ENCODE assay signal across 13 cellular contexts in genomic region chr19:50720181-50720920, GRCh38. TPM values are rescaled to one million over a fixed set of nuclear protein-coding genes. Genes with fewer than 3 reads are reported as not detected.
DNase-seq lines count a peak whose midpoint lies in the region; ATAC-seq, FAIRE-seq and TF ChIP-seq lines count a peak whose summit lies in the region.
"Had no signal": no experiment of that assay in that cellular context is flagged by ENCODE, and none has a peak within 500 bp of the region (broad histone marks: within the 10 kb centered on the region; RNA-seq: fewer than 3 reads in every experiment).

No MANE protein-coding gene starts in this region.

- no peak for DNase-seq in activated T-cell treated with anti-CD3 and anti-CD28 coated beads, Interleukin-2, amount 50 U/mL, for 4 hours
- no peak for DNase-seq in activated T-cell treated with anti-CD3 and anti-CD28 coated beads, Interleukin-2, amount 50 U/mL, for 1 hour
- DNase-seq in SK-N-MC (ENCODE audit: low read depth, low spot score) (no peak), glutamatergic neuron (no peak), GM19239 (ENCODE audit: insufficient read length, low spot score) (no peak), MM.1S (no peak)
- DNase-seq in stimulated activated naive CD8-positive, alpha-beta T cell treated with anti-CD3 and anti-CD28 coated beads, Interleukin-15, amount 100 ng/mL, for 72 hours: no peak
- no peak for DNase-seq in effector CD4-positive, alpha-beta T cell
- DNase-seq: aorta, kidney glomerular epithelial cell, NCI-H510A had no signal

- H3K9ac ChIP-seq in SK-N-MC (ENCODE audit: insufficient read length) (no peak overlapping the region), MM.1S (ENCODE audit: low read length) (no peak overlapping the region)

- H3K9me2 ChIP-seq in MM.1S (replicated peaks; ENCODE audit: insufficient read depth, low read length): no peaks in the 10 kb centered on the region

- peaks cover 64% of the 10 kb centered on the region for H3K27me3 Mint-ChIP-seq in activated T-cell treated with anti-CD3 and anti-CD28 coated beads, Interleukin-2, amount 50 U/mL, for 4 hours (ENCODE audit: low read depth)
- H3K27me3 Mint-ChIP-seq in glutamatergic neuron (ENCODE audit: unreplicated experiment): peaks cover 39% of the 10 kb centered on the region
- H3K27me3 Mint-ChIP-seq in stimulated activated naive CD8-positive, alpha-beta T cell treated with anti-CD3 and anti-CD28 coated beads, Interleukin-15, amount 100 ng/mL, for 72 hours: peaks cover 50% of the 10 kb centered on the region

- no peaks in the 10 kb centered on the region for H3F3A ChIP-seq in MM.1S (ENCODE audit: insufficient read depth, low read length)

- no peak for FAIRE-seq in GM19239 (lab: Jason Lieb, UNC)

- H4K20me1 ChIP-seq in MM.1S (ENCODE audit: insufficient read depth, low read length): no peaks in the 10 kb centered on the region

- no peak overlapping the region for H3K4me2 ChIP-seq in MM.1S (ENCODE audit: low read depth, low read length)

- H3K27ac ChIP-seq in SK-N-MC: peak overlapping the region; percentile 2; the same call in 1 of the 2 replicates
- no peak overlapping the region for H3K27ac ChIP-seq in MM.1S (ENCODE audit: low read length)
- H3K27ac ChIP-seq: gastroesophageal sphincter, WERI-Rb-1 had no signal

- peaks cover 40% of the 10 kb centered on the region for H3K27me3 ChIP-seq in MM.1S (replicated peaks; ENCODE audit: insufficient read depth, low read length)

- no peaks in the 10 kb centered on the region for H3K79me2 ChIP-seq in MM.1S (ENCODE audit: low read length)

- peaks cover 18% of the 10 kb centered on the region for H3K4me1 Mint-ChIP-seq in activated T-cell treated with anti-CD3 and anti-CD28 coated beads, Interleukin-2, amount 50 U/mL, for 4 hours (ENCODE audit: low read depth)
- peaks cover 15% of the 10 kb centered on the region for H3K4me1 Mint-ChIP-seq in glutamatergic neuron (ENCODE audit: low read depth, unreplicated experiment)
- peaks cover 44% of the 10 kb centered on the region for H3K4me1 Mint-ChIP-seq in stimulated activated naive CD8-positive, alpha-beta T cell treated with anti-CD3 and anti-CD28 coated beads, Interleukin-15, amount 100 ng/mL, for 72 hours

- TF ChIP-seq CTCF in glutamatergic neuron (IDR thresholded peaks at IDR 0.05; ENCODE audit: partially characterized antibody, unreplicated experiment) (no peak), MM.1S (IDR thresholded peaks at IDR 0.05; ENCODE audit: low read length) (no peak)

- H3K4me1 ChIP-seq in MM.1S (ENCODE audit: low read length): no peaks in the 10 kb centered on the region

- H3K9me3 Mint-ChIP-seq in activated T-cell treated with anti-CD3 and anti-CD28 coated beads, Interleukin-2, amount 50 U/mL, for 4 hours: no peaks in the 10 kb centered on the region
- H3K9me3 Mint-ChIP-seq in glutamatergic neuron (ENCODE audit: unreplicated experiment): peaks cover 9% of the 10 kb centered on the region
- H3K9me3 Mint-ChIP-seq in stimulated activated naive CD8-positive, alpha-beta T cell treated with anti-CD3 and anti-CD28 coated beads, Interleukin-15, amount 100 ng/mL, for 72 hours: no peaks in the 10 kb centered on the region

- H3K36me3 Mint-ChIP-seq in activated T-cell treated with anti-CD3 and anti-CD28 coated beads, Interleukin-2, amount 50 U/mL, for 4 hours (ENCODE audit: insufficient read depth): no peaks in the 10 kb centered on the region
- no peaks in the 10 kb centered on the region for H3K36me3 Mint-ChIP-seq in glutamatergic neuron (ENCODE audit: unreplicated experiment)

- H3K9me3 ChIP-seq in SK-N-MC (ENCODE audit: low read depth, low read length) (no peaks in the 10 kb centered on the region), MM.1S (replicated peaks; ENCODE audit: insufficient read depth, low read length) (no peaks in the 10 kb centered on the region)
- H3K9me3 ChIP-seq: gastroesophageal sphincter had no signal

- H3K36me3 ChIP-seq in SK-N-MC (ENCODE audit: insufficient read depth, low read length): peaks cover 7% of the 10 kb centered on the region; the same call in 1 of the 2 replicates
- no peaks in the 10 kb centered on the region for H3K36me3 ChIP-seq in MM.1S (replicated peaks; ENCODE audit: insufficient read depth, low read length)
- H3K36me3 ChIP-seq: gastroesophageal sphincter, WERI-Rb-1 had no signal

- ATAC-seq in activated T-cell treated with anti-CD3 and anti-CD28 coated beads, Interleukin-2, amount 50 U/mL, for 4 hours: no peak
- ATAC-seq in stimulated activated naive CD8-positive, alpha-beta T cell treated with anti-CD3 and anti-CD28 coated beads, Interleukin-15, amount 100 ng/mL, for 72 hours: no peak
- ATAC-seq: gastroesophageal sphincter had no signal

- no peak overlapping the region for H2AFZ ChIP-seq in MM.1S (ENCODE audit: low read length)

- H3K4me3 ChIP-seq in SK-N-MC (no peak overlapping the region), MM.1S (ENCODE audit: low read length) (no peak overlapping the region)

- peak overlapping the region; percentile 0 for H3K4me3 Mint-ChIP-seq in activated T-cell treated with anti-CD3 and anti-CD28 coated beads, Interleukin-2, amount 50 U/mL, for 4 hours
- peak overlapping the region; percentile 40 for H3K4me3 Mint-ChIP-seq in glutamatergic neuron (ENCODE audit: unreplicated experiment)
- H3K4me3 Mint-ChIP-seq in stimulated activated naive CD8-positive, alpha-beta T cell treated with anti-CD3 and anti-CD28 coated beads, Interleukin-15, amount 100 ng/mL, for 72 hours: peak overlapping the region; percentile 40 to 48

- peak overlapping the region; percentile 13 for H3K27ac Mint-ChIP-seq in glutamatergic neuron (ENCODE audit: unreplicated experiment)
- H3K27ac Mint-ChIP-seq in stimulated activated naive CD8-positive, alpha-beta T cell treated with anti-CD3 and anti-CD28 coated beads, Interleukin-15, amount 100 ng/mL, for 72 hours: no peak overlapping the region

RNA-seq across cellular contexts. Expression of gene SHANK1, which starts 0.7 kb away (rescaled TPM):
- total RNA-seq in activated T-cell treated with anti-CD3 and anti-CD28 coated beads, Interleukin-2, amount 50 U/mL, for 4 hours: under 1 TPM in 1 of 3 donors, not detected in 2; 0.03 TPM
- total RNA-seq in glutamatergic neuron (ENCODE audit: unreplicated experiment): 19.0 TPM

RNA-seq across cellular contexts. Expression of gene CLEC11A, which starts 2.8 kb away (rescaled TPM):
- 1 to 10 TPM in 2 of 3 donors, under 1 TPM in 1; 0.52 to 1.4 (median 1.4) TPM for total RNA-seq in activated T-cell treated with anti-CD3 and anti-CD28 coated beads, Interleukin-2, amount 50 U/mL, for 4 hours
- total RNA-seq in glutamatergic neuron (ENCODE audit: unreplicated experiment): 4.0 TPM

RNA-seq across cellular contexts. Expression of gene GPR32, which starts 49.9 kb away (rescaled TPM):
- total RNA-seq in activated T-cell treated with anti-CD3 and anti-CD28 coated beads, Interleukin-2, amount 50 U/mL, for 4 hours: not detected
- not detected for total RNA-seq in glutamatergic neuron (ENCODE audit: unreplicated experiment)
- total RNA-seq: aorta, gastroesophageal sphincter had no signal

Comparison
In these comparisons a context has a peak if more than half of its experiments do, and no peak if none do; other contexts are left out.
1. RNA of gene SHANK1, which starts 0.7 kb away (total RNA-seq): 19.0 TPM in glutamatergic neuron (single experiment); 0.03 TPM in activated T-cell treated with anti-CD3 and anti-CD28 coated beads, Interleukin-2, amount 50 U/mL, for 4 hours; every median in the first group is over 10 times any median in the second.
2. Peak in every context shown above with its lines, with median percentiles within 50 percentile points of each other: H3K4me3 Mint-ChIP-seq.